ENCODE assay signal across 1 cellular context in the genomic region with DNA sequence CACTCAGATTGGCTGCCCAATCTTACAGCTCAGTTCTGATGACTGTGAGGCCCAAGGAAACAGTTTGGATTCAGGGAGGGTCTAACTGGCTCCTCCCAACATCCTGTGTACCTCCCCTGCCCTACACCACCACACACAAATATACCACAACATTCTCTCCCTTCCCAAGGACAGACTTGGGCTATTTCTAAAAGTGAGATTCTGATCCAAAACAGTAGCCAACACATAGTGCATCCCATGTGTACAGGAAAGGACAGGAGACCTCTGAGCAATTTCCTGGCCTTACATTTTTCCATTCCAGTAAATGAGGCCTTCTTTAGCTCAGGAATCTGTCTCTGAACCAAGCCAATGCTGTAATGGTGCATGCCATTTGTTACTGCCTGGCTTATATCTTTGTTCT.
TF ChIP-seq lines count a peak whose summit lies in the region.

No MANE protein-coding gene starts in this region.

TF ChIP-seq in WTC11, 78 proteins besides CTCF, POLR2A, EP300 and RAD21 (continued from another document):
- TF ChIP-seq, protein P1, sequence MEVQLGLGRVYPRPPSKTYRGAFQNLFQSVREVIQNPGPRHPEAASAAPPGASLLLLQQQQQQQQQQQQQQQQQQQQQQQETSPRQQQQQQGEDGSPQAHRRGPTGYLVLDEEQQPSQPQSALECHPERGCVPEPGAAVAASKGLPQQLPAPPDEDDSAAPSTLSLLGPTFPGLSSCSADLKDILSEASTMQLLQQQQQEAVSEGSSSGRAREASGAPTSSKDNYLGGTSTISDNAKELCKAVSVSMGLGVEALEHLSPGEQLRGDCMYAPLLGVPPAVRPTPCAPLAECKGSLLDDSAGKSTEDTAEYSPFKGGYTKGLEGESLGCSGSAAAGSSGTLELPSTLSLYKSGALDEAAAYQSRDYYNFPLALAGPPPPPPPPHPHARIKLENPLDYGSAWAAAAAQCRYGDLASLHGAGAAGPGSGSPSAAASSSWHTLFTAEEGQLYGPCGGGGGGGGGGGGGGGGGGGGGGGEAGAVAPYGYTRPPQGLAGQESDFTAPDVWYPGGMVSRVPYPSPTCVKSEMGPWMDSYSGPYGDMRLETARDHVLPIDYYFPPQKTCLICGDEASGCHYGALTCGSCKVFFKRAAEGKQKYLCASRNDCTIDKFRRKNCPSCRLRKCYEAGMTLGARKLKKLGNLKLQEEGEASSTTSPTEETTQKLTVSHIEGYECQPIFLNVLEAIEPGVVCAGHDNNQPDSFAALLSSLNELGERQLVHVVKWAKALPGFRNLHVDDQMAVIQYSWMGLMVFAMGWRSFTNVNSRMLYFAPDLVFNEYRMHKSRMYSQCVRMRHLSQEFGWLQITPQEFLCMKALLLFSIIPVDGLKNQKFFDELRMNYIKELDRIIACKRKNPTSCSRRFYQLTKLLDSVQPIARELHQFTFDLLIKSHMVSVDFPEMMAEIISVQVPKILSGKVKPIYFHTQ (CRISPR knock-in tag; IDR thresholded peaks at IDR 0.05), result no peak
- TF ChIP-seq ETV6 (CRISPR knock-in tag; IDR thresholded peaks at IDR 0.05) (no peak), KAT7 (CRISPR knock-in tag; IDR thresholded peaks at IDR 0.05; ENCODE audit: borderline replicate concordance) (no peak), CDX4 (CRISPR knock-in tag; IDR thresholded peaks at IDR 0.05; ENCODE audit: borderline replicate concordance) (no peak), NFATC4 (CRISPR knock-in tag; IDR thresholded peaks at IDR 0.05) (no peak), USF1 (CRISPR knock-in tag; IDR thresholded peaks at IDR 0.05) (no peak), CBFB (CRISPR knock-in tag; IDR thresholded peaks at IDR 0.05; ENCODE audit: low read depth) (no peak), CREB1 (CRISPR knock-in tag; IDR thresholded peaks at IDR 0.05) (no peak), ZNF232 (CRISPR knock-in tag; IDR thresholded peaks at IDR 0.05) (no peak)
